ENCODE assay signal across 1 cellular context in genomic region chr3:42721690-42722089, GRCh38.
TF ChIP-seq lines count a peak whose summit lies in the region.

No MANE protein-coding gene starts in this region.

TF ChIP-seq in GM23338, 12 proteins besides CTCF, POLR2A, EP300 and RAD21 (continued from another document):
- TF ChIP-seq POLR2AphosphoS5 (IDR thresholded peaks at IDR 0.05; ENCODE audit: low read depth) (no peak), REST (IDR thresholded peaks at IDR 0.05; ENCODE audit: unreplicated experiment) (no peak), ZNF462 (CRISPR knock-in tag; IDR thresholded peaks at IDR 0.05) (no peak), CREB1 (CRISPR knock-in tag; IDR thresholded peaks at IDR 0.05; ENCODE audit: low read depth) (no peak), NANOG (IDR thresholded peaks at IDR 0.05; ENCODE audit: borderline replicate concordance) (no peak)
TF ChIP-seq in GM23338: peak in this region for 0.
